ENCODE assay signal across 19 cellular contexts in the genomic region with DNA sequence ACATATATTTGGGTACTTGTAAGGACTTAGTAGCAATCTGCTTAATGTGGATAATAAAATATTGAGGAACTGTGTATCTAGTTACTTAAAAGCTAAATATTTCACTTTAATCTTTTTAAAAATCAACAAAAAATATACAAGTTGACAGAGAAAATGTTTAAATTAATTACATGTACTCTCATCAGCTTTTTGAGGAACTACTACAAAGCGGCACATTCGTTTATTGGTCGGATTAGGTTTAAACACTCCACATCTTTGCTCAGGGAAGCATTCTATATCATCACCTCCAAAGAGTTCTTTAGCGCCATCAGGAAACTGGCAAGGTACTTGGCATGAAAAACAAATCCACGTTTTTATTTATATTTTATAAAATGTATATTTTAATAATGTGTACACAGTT. TPM values are rescaled to one million over a fixed set of nuclear protein-coding genes. Genes with fewer than 3 reads are reported as not detected.
A peak's percentile ranks its signal among the peaks of the same experiment; 100 is the strongest.
DNase-seq lines count a peak whose midpoint lies in the region; ATAC-seq, FAIRE-seq and TF ChIP-seq lines count a peak whose summit lies in the region.
"Had no signal": no experiment of that assay in that cellular context is flagged by ENCODE, and none has a peak within 500 bp of the region (broad histone marks: within the 10 kb centered on the region; RNA-seq: fewer than 3 reads in every experiment).

No MANE protein-coding gene starts in this region.

- H3K27me3 Mint-ChIP-seq in activated T-helper 17 cell treated with anti-CD3 and anti-CD28 coated beads, Interleukin-2, amount 50 U/mL, for 72 hours: peaks cover 23% of the 10 kb centered on the region
- peaks cover 35% of the 10 kb centered on the region for H3K27me3 Mint-ChIP-seq in nephron (ENCODE audit: low read depth)

- FAIRE-seq in GM12891 (lab: Jason Lieb, UNC): no peak

- H3K9me3 ChIP-seq in DOHH2 (ENCODE audit: control insufficient read depth, insufficient read depth, low read length): no peaks in the 10 kb centered on the region
- H3K9me3 ChIP-seq in HUES48 (ENCODE audit: control insufficient read depth, insufficient read depth, low read length): no peaks in the 10 kb centered on the region
- H3K9me3 ChIP-seq in MG63: no peaks in the 10 kb centered on the region

- H3K4me3 ChIP-seq in DOHH2 (ENCODE audit: low read length) (no peak overlapping the region), HUES48 (ENCODE audit: low read depth, low read length) (peak overlapping the region; percentile 90; the same call in 1 of the 2 replicates), MG63 (no peak overlapping the region)

- H3K9me3 Mint-ChIP-seq in activated T-helper 17 cell treated with anti-CD3 and anti-CD28 coated beads, Interleukin-2, amount 50 U/mL, for 72 hours: no peaks in the 10 kb centered on the region
- H3K9me3 Mint-ChIP-seq in nephron: no peaks in the 10 kb centered on the region
- H3K9me3 Mint-ChIP-seq: stimulated activated memory B cell treated with anti-CD40 and anti-IgM and Interleukin-4, amounts not matched to agents 10 μg/mL and 1 μg/mL and 100 μg/mL, for 72 hours; type B pancreatic cell had no signal

- H4K20me1 ChIP-seq in DOHH2 (ENCODE audit: control insufficient read depth, insufficient read depth, low read depth, low read length): no peaks in the 10 kb centered on the region

- no peak for DNase-seq in MG63
- no peak for DNase-seq in erythroblast (lab: John Stamatoyannopoulos, UW)
- no peak for DNase-seq in GM12891 (ENCODE audit: insufficient read length, low spot score)
- DNase-seq in NOMO-1 treated with dmso at 0.1 percent for 144 hours (lab: John Stamatoyannopoulos, UW; ENCODE audit: unreplicated experiment): no peak
- DNase-seq: activated CD4-positive, alpha-beta T cell treated with anti-CD3 and anti-CD28 coated beads for 4 hours; activated T-cell treated with anti-CD3 and anti-CD28 coated beads, Interleukin-2, amount 50 U/mL, for 1 hour; cerebellar nuclear complex; NCI-H1048 had no signal

- no peak for ATAC-seq in activated T-helper 17 cell treated with anti-CD3 and anti-CD28 coated beads, Interleukin-2, amount 50 U/mL, for 72 hours (replicated peaks)
- ATAC-seq: stimulated activated memory B cell treated with anti-CD40 and anti-IgM and Interleukin-4, amounts not matched to agents 10 μg/mL and 1 μg/mL and 100 μg/mL, for 72 hours had no signal

- H3K27me3 ChIP-seq in DOHH2 (ENCODE audit: control insufficient read depth, low read length) (peaks cover 7% of the 10 kb centered on the region; the same call in 1 of the 2 replicates), HUES48 (ENCODE audit: control insufficient read depth, insufficient read depth, low read length) (peaks cover 35% of the 10 kb centered on the region), MG63 (no peaks in the 10 kb centered on the region)

- no peak for TF ChIP-seq POLR2A in erythroblast (IDR thresholded peaks at IDR 0.05; ENCODE audit: low read length)
- TF ChIP-seq POLR2A in GM12891 (IDR thresholded peaks at IDR 0.05; ENCODE audit: low read depth, low read length): no peak

- no peaks in the 10 kb centered on the region for H3K79me2 ChIP-seq in DOHH2 (ENCODE audit: control insufficient read depth, low read length)

- no peak overlapping the region for H3K9ac ChIP-seq in HUES48 (ENCODE audit: low read depth, low read length)

- H3K27ac Mint-ChIP-seq in activated T-helper 17 cell treated with anti-CD3 and anti-CD28 coated beads, Interleukin-2, amount 50 U/mL, for 72 hours: no peak overlapping the region
- H3K27ac Mint-ChIP-seq in nephron: peak overlapping the region in 2 of 3 experiments; percentile 51 to 88
- H3K27ac Mint-ChIP-seq: CD14-positive monocyte; stimulated activated memory B cell treated with anti-CD40 and anti-IgM and Interleukin-4, amounts not matched to agents 10 μg/mL and 1 μg/mL and 100 μg/mL, for 72 hours had no signal

- H3K27ac ChIP-seq in DOHH2 (ENCODE audit: low read depth, low read length) (no peak overlapping the region), HUES48 (ENCODE audit: low read depth, low read length) (no peak overlapping the region)

- H3K9me2 ChIP-seq in DOHH2 (replicated peaks; ENCODE audit: control insufficient read depth, low read length): no peaks in the 10 kb centered on the region

- peaks cover 18% of the 10 kb centered on the region for H3K4me1 ChIP-seq in DOHH2 (ENCODE audit: control insufficient read depth, low read length)
- peaks cover 9% of the 10 kb centered on the region for H3K4me1 ChIP-seq in HUES48 (ENCODE audit: control insufficient read depth, insufficient read depth, low read length)

- no peaks in the 10 kb centered on the region for H3K36me3 Mint-ChIP-seq in activated T-helper 17 cell treated with anti-CD3 and anti-CD28 coated beads, Interleukin-2, amount 50 U/mL, for 72 hours (ENCODE audit: low read depth)
- no peaks in the 10 kb centered on the region for H3K36me3 Mint-ChIP-seq in nephron (ENCODE audit: low read depth)
- H3K36me3 Mint-ChIP-seq: stimulated activated memory B cell treated with anti-CD40 and anti-IgM and Interleukin-4, amounts not matched to agents 10 μg/mL and 1 μg/mL and 100 μg/mL, for 72 hours; type B pancreatic cell had no signal

- H3K4me1 Mint-ChIP-seq in activated T-helper 17 cell treated with anti-CD3 and anti-CD28 coated beads, Interleukin-2, amount 50 U/mL, for 72 hours: no peaks in the 10 kb centered on the region
- peaks cover 6% of the 10 kb centered on the region for H3K4me1 Mint-ChIP-seq in nephron

- H3K36me3 ChIP-seq in DOHH2 (ENCODE audit: control insufficient read depth, low read length): no peaks in the 10 kb centered on the region
- H3K36me3 ChIP-seq in HUES48 (ENCODE audit: control insufficient read depth, insufficient read depth, low read length): no peaks in the 10 kb centered on the region
- no peaks in the 10 kb centered on the region for H3K36me3 ChIP-seq in MG63

- H3F3A ChIP-seq in DOHH2 (ENCODE audit: control insufficient read depth, insufficient read depth): no peaks in the 10 kb centered on the region

- H3K4me3 Mint-ChIP-seq in activated T-helper 17 cell treated with anti-CD3 and anti-CD28 coated beads, Interleukin-2, amount 50 U/mL, for 72 hours: peak overlapping the region; percentile 74
- H3K4me3 Mint-ChIP-seq in nephron: peak overlapping the region; percentile 90 to 94 (median 94)

- TF ChIP-seq CTCF in DOHH2 (IDR thresholded peaks at IDR 0.05; ENCODE audit: low read depth, low read length, poor library complexity, severe bottlenecking) (no peak), nephron (IDR thresholded peaks at IDR 0.05; ENCODE audit: unreplicated experiment in 3 of 3) (no peak)

- peak overlapping the region; percentile 99; the same call in 1 of the 2 replicates for H3K4me2 ChIP-seq in DOHH2 (ENCODE audit: low read length)

TF ChIP-seq in GM12891, 5 proteins besides CTCF, POLR2A, EP300 and RAD21:
- TF ChIP-seq TAF1 (IDR thresholded peaks at IDR 0.05; ENCODE audit: low read depth, low read length) (no peak), POLR2AphosphoS5 (IDR thresholded peaks at IDR 0.05; ENCODE audit: low read depth, low read length) (no peak), PAX5 (IDR thresholded peaks at IDR 0.05; ENCODE audit: insufficient read depth, low read length, severe bottlenecking) (no peak), POU2F2 (IDR thresholded peaks at IDR 0.05; ENCODE audit: low read depth, low read length) (no peak), SPI1 (IDR thresholded peaks at IDR 0.05; ENCODE audit: low read depth, low read length) (no peak)

RNA-seq across cellular contexts. Expression of a gene that starts 1.6 kb away (rescaled TPM):
- not detected for total RNA-seq in activated T-helper 17 cell treated with anti-CD3 and anti-CD28 coated beads, Interleukin-2, amount 50 U/mL, for 72 hours
- not detected in 2 replicates for total RNA-seq in MG63 (2014; rRNA removed; shearing (Covaris generic); ENCODE audit: low replicate concordance)
- polyA plus RNA-seq in GM12891 (2012; ENCODE audit: low read depth, missing spikeins): 0.05 TPM
- total RNA-seq: Daoy; fibroblast of villous mesenchyme; mononuclear cell; T-helper 2 cell treated with Interferon-gamma antibody and Interleukin-4, amounts not matched to agents 100 ng/mL and 5 ng/mL, for 36 hours had no signal
- polyA plus RNA-seq: CD14-positive monocyte had no signal
